ENCODE assay signal across 8 cellular contexts in the genomic region with DNA sequence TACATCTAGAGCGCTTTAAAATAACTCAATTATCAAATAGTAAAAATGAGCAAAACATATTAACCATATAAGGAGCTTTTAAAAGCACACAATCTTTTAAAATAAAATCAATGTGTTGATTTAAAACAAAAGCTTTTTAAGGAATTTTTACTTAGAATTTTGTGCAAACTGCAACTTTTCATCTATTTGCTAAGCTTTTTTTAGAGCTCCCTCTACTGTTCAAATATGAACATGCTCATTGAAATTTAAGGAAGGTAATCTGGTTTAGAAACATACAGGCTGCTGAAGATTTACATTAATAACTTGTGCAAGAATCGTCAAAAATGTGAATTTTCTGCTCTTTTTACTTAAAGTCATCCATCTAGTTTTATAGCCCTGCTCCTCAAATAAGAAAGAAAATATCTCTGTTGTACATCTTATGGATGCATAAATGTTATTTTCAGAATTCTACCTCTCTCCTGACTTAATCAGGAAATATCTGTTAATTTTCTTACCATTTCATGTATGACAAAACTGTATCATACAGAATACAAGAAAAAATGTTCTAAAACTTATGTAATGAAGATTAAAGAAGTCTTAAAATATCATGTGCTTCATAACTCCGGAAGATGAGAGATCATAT.
A peak's percentile ranks its signal among the peaks of the same experiment; 100 is the strongest.
DNase-seq lines count a peak whose midpoint lies in the region; ATAC-seq, FAIRE-seq and TF ChIP-seq lines count a peak whose summit lies in the region.

No MANE protein-coding gene starts in this region.

- ATAC-seq in GM12878 (no peak), GM21723 (IDR thresholded peaks at IDR 0.05; ENCODE audit: unreplicated experiment) (no peak), GM19467 (IDR thresholded peaks at IDR 0.05; ENCODE audit: unreplicated experiment) (no peak), GM21717 (IDR thresholded peaks at IDR 0.05; ENCODE audit: unreplicated experiment) (no peak)

- RAD21 ChIA-PET in GM12878 (lab: Charles Lee; ENCODE audit: unreplicated experiment): interaction anchor here (0.9 to 1.5 kb wide), 2 partner anchors 10 to 201 kb away, joined by 4 to 11 read pairs; no protein-coding TSS in a partner anchor

- H3K27me3 ChIP-seq in GM12878 (replicated peaks in 1 of 2; ENCODE audit: control insufficient read depth in 2 of 2, insufficient read depth in 2 of 2, low read length in 1 of 2): no peaks in the 10 kb centered on the region

- SMC1A ChIA-PET in GM12878 (lab: Charles Lee; ENCODE audit: uncharacterized antibody, unreplicated experiment): interaction anchor here (1.0 to 1.6 kb wide), 8 partner anchors 10 to 201 kb away, joined by 3 to 10 read pairs (median 3); no protein-coding TSS in a partner anchor

- peak; percentile 39 for TF ChIP-seq RAD21 in Ishikawa (IDR thresholded peaks at IDR 0.05; ENCODE audit: low read depth)
- TF ChIP-seq RAD21 in GM12878 (IDR thresholded peaks at IDR 0.05; ENCODE audit: insufficient read depth, low read depth, low read length): peak; percentile 72

- in situ Hi-C loops in GM12878 (cut with MboI): no loop called here

- BruUV-seq in GM12878 (replicated peaks; lab: Mats Ljungman, UMichigan): no TSS peak

- no peak for TF ChIP-seq EP300 in Ishikawa (IDR thresholded peaks at IDR 0.05; ENCODE audit: borderline replicate concordance)
- no peak for TF ChIP-seq EP300 in GM12878 (IDR thresholded peaks at IDR 0.05; ENCODE audit: borderline replicate concordance in 1 of 2, control insufficient read depth in 1 of 2, low read depth in 2 of 2, low read length in 2 of 2)

- CTCF ChIA-PET in GM12878 (lab: Yijun Ruan, JAX): interaction anchor here (0.9 to 2.3 kb wide), 25 partner anchors 10 to 532 kb away, joined by 3 to 29 read pairs (median 4); no protein-coding TSS in a partner anchor

- H3K9me3 ChIP-seq in GM12878 (replicated peaks; ENCODE audit: control insufficient read depth, insufficient read depth, low read length): no peaks in the 10 kb centered on the region

- H3K79me2 ChIP-seq in GM12878 (ENCODE audit: control insufficient read depth, insufficient read depth, low read length): no peaks in the 10 kb centered on the region

- no peaks in the 10 kb centered on the region for H3K4me1 ChIP-seq in GM12878 (ENCODE audit: control insufficient read depth, insufficient read depth, low read length)

- TF ChIP-seq CTCF in D721Med (IDR thresholded peaks at IDR 0.05; ENCODE audit: insufficient read depth, missing control alignments) (peak; percentile 65), GM12878 (IDR thresholded peaks at IDR 0.05 in 2 of 3, conservative IDR thresholded peaks at IDR 0.05 in 1 of 3; ENCODE audit: control insufficient read depth in 2 of 3, extremely low read depth in 1 of 3, insufficient read depth in 1 of 3, low read depth in 3 of 3, low read length in 3 of 3) (peak; percentile 41 to 50 (median 48); a peak in 4 of 6 replicates)

- FAIRE-seq in D721Med (lab: Jason Lieb, UNC) (peak; percentile 81), GM12878 (lab: Jason Lieb, UNC) (no peak)

- intact Hi-C loops in GM12878 (cut with micrococcal nuclease; ENCODE audit: unreplicated experiment): loop anchor here (5.0 kb wide), 1 partner anchor 203 kb away; no protein-coding TSS in a partner anchor

- DNase-seq in D721Med (ENCODE audit: insufficient read length, low spot score) (no peak), GM12878 (ENCODE audit: low read depth, low spot score) (no peak), medulla oblongata (ENCODE audit: extremely low spot score) (peak; percentile 17)
- no peak for DNase-seq in central memory CD4-positive, alpha-beta T cell

- no peaks in the 10 kb centered on the region for H3K36me3 ChIP-seq in GM12878 (ENCODE audit: control insufficient read depth in 2 of 2, insufficient read depth in 2 of 2, low read length in 1 of 2)

- H3K27ac ChIP-seq in GM12878 (ENCODE audit: control insufficient read depth, insufficient read depth): no peak overlapping the region

- H3K9ac ChIP-seq in GM12878 (ENCODE audit: control insufficient read depth, insufficient read depth, low read length): no peak overlapping the region

- no peak overlapping the region for H3K4me2 ChIP-seq in GM12878 (ENCODE audit: control insufficient read depth, insufficient read depth)

- H3K4me3 ChIP-seq in GM12878: no peak overlapping the region

- no peaks in the 10 kb centered on the region for H4K20me1 ChIP-seq in GM12878 (ENCODE audit: control insufficient read depth, insufficient read depth)

- TF ChIP-seq POLR2A in GM12878 (IDR thresholded peaks at IDR 0.05; ENCODE audit: low read depth, low read length): no peak

- POLR2A ChIA-PET in GM12878 (lab: Charles Lee): no interaction called here

- 64% methylated on average over 3 of the region's 3 CpGs for WGBS in GM12878 (ENCODE audit: insufficient coverage, insufficient replicate concordance, low lambda C conversion rate, missing lambda C conversion rate)

- no peak overlapping the region for H2AFZ ChIP-seq in GM12878 (ENCODE audit: control insufficient read depth, low read depth, low read length)

TF ChIP-seq in Ishikawa, 13 proteins besides CTCF, POLR2A, EP300 and RAD21:
- TF ChIP-seq YY1 (IDR thresholded peaks at IDR 0.05; ENCODE audit: low read depth) (no peak), REST (IDR thresholded peaks at IDR 0.05; ENCODE audit: low read depth) (no peak), CREB1 (IDR thresholded peaks at IDR 0.05; ENCODE audit: low read depth) (no peak), FOXM1 (IDR thresholded peaks at IDR 0.05; ENCODE audit: borderline replicate concordance, low read depth) (no peak), TAF1 (IDR thresholded peaks at IDR 0.05; ENCODE audit: low read depth) (no peak), CEBPB (IDR thresholded peaks at IDR 0.05) (no peak)

TF ChIP-seq in GM12878, 131 proteins besides CTCF, POLR2A, EP300 and RAD21:
- TF ChIP-seq ZNF207 (IDR thresholded peaks at IDR 0.05; ENCODE audit: borderline replicate concordance) (no peak), CHD1 (IDR thresholded peaks at IDR 0.05; ENCODE audit: low read depth, low read length) (no peak), SMC3 (IDR thresholded peaks at IDR 0.05; ENCODE audit: borderline replicate concordance, low read length) (peak; percentile 40; the same call in 1 of the 2 replicates)
